In genomic region chr1:19044471-19044870, GRCh38 we compare ENCODE assay signal across 21 cellular contexts.
DNase-seq lines count a peak whose midpoint lies in the region; ATAC-seq and TF ChIP-seq lines count a peak whose summit lies in the region.
"Had no signal": no experiment of that assay in that cellular context is flagged by ENCODE, and none has a peak within 500 bp of the region (broad histone marks: within the 10 kb centered on the region; RNA-seq: fewer than 3 reads in every experiment).

No MANE protein-coding gene starts in this region.

- no peaks in the 10 kb centered on the region for H3K36me3 Mint-ChIP-seq in chondrocyte (ENCODE audit: low read depth)
- H3K36me3 Mint-ChIP-seq: CD8-positive, alpha-beta memory T cell had no signal

- H3K4me1 Mint-ChIP-seq in chondrocyte (ENCODE audit: low read depth) = peaks cover 17% of the 10 kb centered on the region

- H3K27me3 Mint-ChIP-seq in chondrocyte (ENCODE audit: low read depth) = peaks cover 6% of the 10 kb centered on the region

- no peak overlapping the region for H3K4me3 ChIP-seq in lower lobe of right lung
- H3K4me3 ChIP-seq in tibial artery = no peak overlapping the region
- H3K4me3 ChIP-seq: K562, MG63 had no signal

- no peaks in the 10 kb centered on the region for H3K9me3 Mint-ChIP-seq in chondrocyte (ENCODE audit: low read depth)
- H3K9me3 Mint-ChIP-seq: CD8-positive, alpha-beta memory T cell; HFFc6 had no signal

- H3K4me1 ChIP-seq in lower lobe of right lung = no peaks in the 10 kb centered on the region
- no peaks in the 10 kb centered on the region for H3K4me1 ChIP-seq in tibial artery

- H3K36me3 ChIP-seq in lower lobe of right lung = no peaks in the 10 kb centered on the region
- H3K36me3 ChIP-seq in tibial artery = no peaks in the 10 kb centered on the region
- H3K36me3 ChIP-seq: MG63 had no signal

- no peak for TF ChIP-seq CTCF in chondrocyte (IDR thresholded peaks at IDR 0.05)
- no peak for TF ChIP-seq CTCF in lower lobe of right lung (IDR thresholded peaks at IDR 0.05)
- no peak for TF ChIP-seq CTCF in tibial artery (IDR thresholded peaks at IDR 0.05)

- H3K4me3 Mint-ChIP-seq in chondrocyte (ENCODE audit: unreplicated experiment) = no peak overlapping the region
- H3K4me3 Mint-ChIP-seq: HFFc6 had no signal

- H3K9me3 ChIP-seq in lower lobe of right lung = no peaks in the 10 kb centered on the region
- no peaks in the 10 kb centered on the region for H3K9me3 ChIP-seq in tibial artery
- H3K9me3 ChIP-seq: MG63 had no signal

- H3K27ac Mint-ChIP-seq in chondrocyte (ENCODE audit: unreplicated experiment) = no peak overlapping the region
- H3K27ac Mint-ChIP-seq: HFFc6 had no signal

- H3K27me3 ChIP-seq in lower lobe of right lung (ENCODE audit: low read depth) (peaks cover 22% of the 10 kb centered on the region), tibial artery (peaks cover 0 to 53% of the 10 kb centered on the region in 2 donors)
- H3K27me3 ChIP-seq: MG63 had no signal

- DNase-seq in activated effector memory CD4-positive, alpha-beta T cell treated with anti-CD3 and anti-CD28 coated beads, Interleukin-2, amount 50 U/mL, for 16 hours = peak; percentile 53
- DNase-seq in activated effector memory CD4-positive, alpha-beta T cell treated with Interleukin-2 at 50 U/mL for 16 hours = no peak
- DNase-seq in chondrocyte (ENCODE audit: low spot score) (peak; percentile 49), lower lobe of right lung (peak; percentile 24), tibial artery (peak; percentile 9 to 25), NCI-H345 treated with DMSO at 0.1 percent for 48 hours (lab: John Stamatoyannopoulos, UW; ENCODE audit: unreplicated experiment) (no peak), dedifferentiated amniotic fluid mesenchymal stem cell (ENCODE audit: extremely low spot score) (no peak)
- DNase-seq: Calu3, DMS153, HFFc6, MG63, NCI-H1417, NCI-H187, NCI-H446 treated with DMSO at 0.1 percent for 48 hours, NCI-H526 treated with DMSO at 0.1 percent for 48 hours, OCI-M1 had no signal

- intact Hi-C loops in lower lobe of right lung (cut with DNase I) = no loop called here
- intact Hi-C loops in tibial artery (cut with DNase I; ENCODE audit: low total_unique reads) = no loop called here

- ATAC-seq in lower lobe of right lung (no peak), HG03039 (IDR thresholded peaks at IDR 0.05; ENCODE audit: unreplicated experiment) (no peak)
- ATAC-seq: Right ventricle myocardium inferior had no signal

- H3K27ac ChIP-seq in lower lobe of right lung (no peak overlapping the region), tibial artery (no peak overlapping the region)
- H3K27ac ChIP-seq: C4-2B had no signal

Comparison
In these comparisons a context has a peak if more than half of its experiments do, and no peak if none do; other contexts are left out.
1. DNase-seq: peak in activated effector memory CD4-positive, alpha-beta T cell treated with anti-CD3 and anti-CD28 coated beads, Interleukin-2, amount 50 U/mL, for 16 hours (single experiment), chondrocyte (single experiment), lower lobe of right lung (single experiment) and tibial artery (2 of 2); none in activated effector memory CD4-positive, alpha-beta T cell treated with Interleukin-2 at 50 U/mL for 16 hours (single experiment), NCI-H345 treated with DMSO at 0.1 percent for 48 hours (single experiment) and dedifferentiated amniotic fluid mesenchymal stem cell (single experiment).